ENCODE assay signal across 7 cellular contexts in the genomic region with DNA sequence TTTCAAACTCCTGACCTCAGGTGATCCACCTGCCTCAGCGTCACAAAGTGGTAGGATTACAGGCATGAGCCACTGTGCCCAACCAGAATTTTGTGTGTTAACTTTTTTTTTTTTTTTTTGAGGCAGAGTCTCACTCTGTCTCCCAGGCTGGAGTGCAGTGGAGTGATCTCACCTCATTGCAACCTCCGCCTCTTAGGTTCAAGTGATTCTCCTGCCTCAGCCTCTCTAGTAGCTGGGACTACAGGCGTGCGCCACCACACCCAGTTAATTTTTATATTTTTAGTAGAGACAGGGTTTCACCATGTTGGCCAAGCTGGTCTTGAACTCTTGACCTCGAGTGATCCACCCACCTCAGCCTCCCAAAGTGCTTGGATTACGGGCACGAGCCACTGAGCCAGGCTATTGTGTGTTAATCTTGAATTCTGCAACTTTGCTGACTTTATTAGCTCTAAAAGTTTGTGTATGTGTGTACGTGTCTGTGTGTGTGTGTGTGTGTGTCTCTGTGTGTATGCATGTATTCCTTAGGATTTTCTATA. TPM values are rescaled to one million over a fixed set of nuclear protein-coding genes. Genes with fewer than 3 reads are reported as not detected.
DNase-seq lines count a peak whose midpoint lies in the region; ATAC-seq, FAIRE-seq and TF ChIP-seq lines count a peak whose summit lies in the region.
"Not testable (repeated sequence)": the region's sequence is repeated elsewhere in the genome, so short reads cannot be mapped to it uniquely, and the experiment has no call there.

No MANE protein-coding gene starts in this region.

- not testable (repeated sequence) for H3K9me3 ChIP-seq in duodenal mucosa (ENCODE audit: control insufficient read depth in 1 of 2, low read length in 2 of 2); HepG2 (ENCODE audit: low read length); mucosa of descending colon; small intestine (ENCODE audit: control insufficient read depth, low read depth)

- H3K36me3 ChIP-seq in duodenal mucosa (ENCODE audit: control insufficient read depth in 1 of 2, insufficient read depth in 2 of 2, low read length in 2 of 2); HepG2 (replicated peaks in 1 of 2; ENCODE audit: control insufficient read depth in 1 of 2, insufficient read depth in 2 of 2, low read length in 2 of 2); mucosa of descending colon (ENCODE audit: low read depth); small intestine (ENCODE audit: control insufficient read depth in 2 of 2, insufficient read depth in 2 of 2, low read length in 2 of 2): not testable (repeated sequence)

- H3K4me3 Mint-ChIP-seq in activated naive CD8-positive, alpha-beta T cell, result not testable (repeated sequence)
- H3K4me3 Mint-ChIP-seq in neural crest cell, result peak overlapping the region; percentile 58
- H3K4me3 Mint-ChIP-seq in type B pancreatic cell, result peak overlapping the region; percentile 32

- H3K36me3 Mint-ChIP-seq in activated naive CD8-positive, alpha-beta T cell; neural crest cell (ENCODE audit: low read depth); type B pancreatic cell: not testable (repeated sequence)

- H3K9ac ChIP-seq in duodenal mucosa (ENCODE audit: low read depth in 1 of 2, low read length in 2 of 2) (peak overlapping the region in 1 of 2 donors; percentile 36), HepG2 (ENCODE audit: insufficient read depth, low read depth, low read length) (peak overlapping the region; percentile 67)

- not testable (repeated sequence) for H2AFZ ChIP-seq in HepG2 (ENCODE audit: low read length)

- CTCF ChIA-PET in HepG2 (lab: Yijun Ruan, JAX; ENCODE audit: low intra/inter-chr PET ratio, low total read pairs), result not testable (repeated sequence)

- H3K27me3 ChIP-seq in duodenal mucosa (ENCODE audit: control insufficient read depth in 1 of 2, insufficient read depth in 2 of 2, low read length in 2 of 2); HepG2 (ENCODE audit: control insufficient read depth in 1 of 2, insufficient read depth in 2 of 2, low read length in 2 of 2); small intestine (ENCODE audit: control insufficient read depth in 2 of 2, insufficient read depth in 2 of 2, low read length in 2 of 2): not testable (repeated sequence)

- H3K79me2 ChIP-seq in HepG2 (ENCODE audit: insufficient read depth, low read length), result peaks cover 37% of the 10 kb centered on the region

- BruUV-seq in HepG2 (replicated peaks; lab: Mats Ljungman, UMichigan), result not testable (repeated sequence)

- not testable (repeated sequence) for H3K27me3 Mint-ChIP-seq in activated naive CD8-positive, alpha-beta T cell; neural crest cell (ENCODE audit: low read depth); type B pancreatic cell

- POLR2A ChIA-PET in HepG2 (lab: Yijun Ruan, JAX), result interaction anchor here (0.9 to 2.5 kb wide), 11 partner anchors 10 to 61 kb away, joined by 3 to 14 read pairs (median 5); a partner anchor contains a TSS

- H3K9me3 Mint-ChIP-seq in activated naive CD8-positive, alpha-beta T cell (ENCODE audit: low read depth); neural crest cell; type B pancreatic cell: not testable (repeated sequence)

- not testable (repeated sequence) for H4K20me1 ChIP-seq in HepG2 (ENCODE audit: insufficient read depth, low read length)

- DNase-seq in HepG2 (ENCODE audit: low spot score); neural crest cell (ENCODE audit: low read depth, low spot score); type B pancreatic cell (ENCODE audit: extremely low spot score, unreplicated experiment): not testable (repeated sequence)
- DNase-seq in mucosa of descending colon, result peak; percentile 41 to 54 (median 51)
- peak; percentile 61 for DNase-seq in small intestine

- 34% methylated on average over 8 of the region's 8 CpGs for WGBS in HepG2 (ENCODE audit: low lambda C conversion rate)
- 25 to 57% (median 44%) methylated on average over 8 of the region's 8 CpGs for WGBS in small intestine, 3 donors

- not testable (repeated sequence) for FAIRE-seq in HepG2 (lab: Jason Lieb, UNC); small intestine (lab: Jason Lieb, UNC)

- not testable (repeated sequence) for H3K27ac ChIP-seq in duodenal mucosa (ENCODE audit: low read depth, low read length)
- H3K27ac ChIP-seq in HepG2 (ENCODE audit: extremely low read length, insufficient read depth, low read length) (peak overlapping the region; percentile 98), small intestine (ENCODE audit: low read depth in 1 of 2, low read length in 1 of 2) (peak overlapping the region; percentile 41 to 84)

- TF ChIP-seq POLR2A in HepG2 (IDR thresholded peaks at IDR 0.05; ENCODE audit: insufficient read depth in 1 of 2, low read depth in 2 of 2, low read length in 2 of 2), result not testable (repeated sequence)

- peak overlapping the region; percentile 14 to 42 for H3K4me3 ChIP-seq in duodenal mucosa (ENCODE audit: low read depth in 1 of 2, low read length in 2 of 2)
- H3K4me3 ChIP-seq in HepG2 (replicated peaks in 1 of 3; ENCODE audit: insufficient read depth in 1 of 3, low read depth in 2 of 3, low read length in 3 of 3), result peak overlapping the region; percentile 1 to 54 (median 11); a peak in 2 of 6 replicates
- H3K4me3 ChIP-seq in mucosa of descending colon; small intestine (ENCODE audit: low read depth in 1 of 2, low read length in 2 of 2): not testable (repeated sequence)

- intact Hi-C loops in HepG2 (cut with micrococcal nuclease; ENCODE audit: unreplicated experiment); mucosa of descending colon (cut with DNase I, micrococcal nuclease): not testable (repeated sequence)

- H3K4me1 ChIP-seq in duodenal mucosa (ENCODE audit: control insufficient read depth in 1 of 2, insufficient read depth in 2 of 2, low read length in 2 of 2) (peaks cover 21 to 30% of the 10 kb centered on the region in 2 donors), HepG2 (ENCODE audit: insufficient read depth, low read length) (peaks cover 67% of the 10 kb centered on the region), mucosa of descending colon (ENCODE audit: low read depth) (peaks cover 36% of the 10 kb centered on the region)
- H3K4me1 ChIP-seq in small intestine (ENCODE audit: control insufficient read depth in 2 of 2, insufficient read depth in 1 of 2, low read depth in 1 of 2, low read length in 1 of 2), result not testable (repeated sequence)

- not testable (repeated sequence) for ATAC-seq in HepG2, mucosa of descending colon

- TF ChIP-seq EP300 in HepG2 (IDR thresholded peaks at IDR 0.05; ENCODE audit: low read depth in 2 of 2, low read length in 2 of 2); HepG2 (CRISPR knock-in tag; IDR thresholded peaks at IDR 0.05; ENCODE audit: borderline replicate concordance): not testable (repeated sequence)

- peak overlapping the region; percentile 29 for H3K27ac Mint-ChIP-seq in activated naive CD8-positive, alpha-beta T cell
- H3K27ac Mint-ChIP-seq in neural crest cell (ENCODE audit: unreplicated experiment), result not testable (repeated sequence)
- H3K27ac Mint-ChIP-seq in type B pancreatic cell, result peak overlapping the region; percentile 68

- H3K4me2 ChIP-seq in HepG2 (ENCODE audit: low read depth, low read length), result peak overlapping the region; percentile 79

- in situ Hi-C loops in HepG2 (cut with HindIII; ENCODE audit: extremely low pct_ligation_motif_present, low pct_unique_long_range_greater_than_20kb), result not testable (repeated sequence)

- TF ChIP-seq RAD21 in HepG2 (CRISPR knock-in tag; IDR thresholded peaks at IDR 0.05), result not testable (repeated sequence)

- peaks cover 23% of the 10 kb centered on the region for H3K4me1 Mint-ChIP-seq in activated naive CD8-positive, alpha-beta T cell (ENCODE audit: low read depth)
- H3K4me1 Mint-ChIP-seq in neural crest cell, result peaks cover 22% of the 10 kb centered on the region
- not testable (repeated sequence) for H3K4me1 Mint-ChIP-seq in type B pancreatic cell (ENCODE audit: unreplicated experiment)

- TF ChIP-seq CTCF in HepG2 (CRISPR knock-in tag; IDR thresholded peaks at IDR 0.05); mucosa of descending colon (IDR thresholded peaks at IDR 0.05); neural crest cell (conservative IDR thresholded peaks at IDR 0.05); type B pancreatic cell (conservative IDR thresholded peaks at IDR 0.05): not testable (repeated sequence)

RNA-seq across cellular contexts. Expression of a gene that starts 3.2 kb away (rescaled TPM):
- total RNA-seq in HepG2 (2016; rRNA removed; fragmentation: Illumina TruSeq; extraction: Trizol) (44.9 and 109 TPM in 2 replicates), mucosa of descending colon (10 to 100 TPM; 13.4 to 34.6 (median 13.4) TPM), neural crest cell (43.3 and 43.8 TPM in 2 replicates), type B pancreatic cell (ENCODE audit: low replicate concordance) (16.0 and 31.9 TPM in 2 replicates)
- 15.0 and 17.3 TPM in 2 replicates for total RNA-seq in HepG2 (2016; cell fraction: cytosol; rRNA removed; fragmentation: Illumina TruSeq; extraction: Trizol; ENCODE audit: low read depth)
- 41.0 and 117 TPM in 2 replicates for total RNA-seq in HepG2 (2016; cell fraction: insoluble cytoplasmic fraction; rRNA removed; fragmentation: Illumina TruSeq; extraction: Trizol)
- 35.2 and 38.9 TPM in 2 replicates for total RNA-seq in HepG2 (2016; cell fraction: membrane; rRNA removed; fragmentation: Illumina TruSeq; extraction: Trizol)
- 80.6 and 90.0 TPM in 2 replicates for total RNA-seq in HepG2 (2016; cell fraction: nucleus; rRNA removed; fragmentation: Illumina TruSeq; extraction: Trizol)
- polyA plus RNA-seq in HepG2 (2011; rRNA removed) (40.4 and 47.8 TPM in 2 replicates), small intestine (10 to 100 TPM; 12.2 to 25.0 (median 16.5) TPM)
- polyA plus RNA-seq in HepG2 (2011; cell fraction: cytosol; rRNA removed), result 35.5 and 44.1 TPM in 2 replicates
- 29.5 and 32.3 TPM in 2 replicates for polyA plus RNA-seq in HepG2 (2011; cell fraction: nucleus; rRNA removed)
- polyA plus RNA-seq in HepG2 (2012), result 64.9 and 76.3 TPM in 2 replicates
- 13.3 and 16.5 TPM in 2 replicates for polyA plus RNA-seq in HepG2 (2016; cell fraction: cytosol; fragmentation: Illumina TruSeq; extraction: Trizol; ENCODE audit: low read depth)
- polyA plus RNA-seq in HepG2 (2016; cell fraction: insoluble cytoplasmic fraction; fragmentation: Illumina TruSeq; extraction: Trizol; ENCODE audit: low read depth), result 40.4 and 42.0 TPM in 2 replicates
- polyA plus RNA-seq in HepG2 (2016; cell fraction: membrane; fragmentation: Illumina TruSeq; extraction: Trizol; ENCODE audit: low read depth), result 25.2 and 28.0 TPM in 2 replicates
- 122 and 134 TPM in 2 replicates for polyA plus RNA-seq in HepG2 (2016; cell fraction: nucleus; fragmentation: Illumina TruSeq; extraction: Trizol; ENCODE audit: insufficient read depth, low read depth)
- 4.0 and 58.3 TPM in 2 replicates for polyA minus RNA-seq in HepG2 (2011; rRNA and poly(A)+ RNA removed; ENCODE audit: low replicate concordance)
- polyA minus RNA-seq in HepG2 (2011; cell fraction: cytosol; rRNA and poly(A)+ RNA removed), result 26.4 and 32.5 TPM in 2 replicates
- polyA minus RNA-seq in HepG2 (2011; cell fraction: nucleus; rRNA and poly(A)+ RNA removed), result 7.3 and 8.3 TPM in 2 replicates

RNA-seq across cellular contexts. Expression of a gene that starts 5.7 kb away (rescaled TPM):
- total RNA-seq in HepG2 (2016; rRNA removed; fragmentation: Illumina TruSeq; extraction: Trizol) (55.7 and 63.1 TPM in 2 replicates), mucosa of descending colon (10 to 100 TPM; 35.9 to 47.6 (median 39.3) TPM), neural crest cell (40.2 and 49.0 TPM in 2 replicates), type B pancreatic cell (ENCODE audit: low replicate concordance) (35.1 and 42.4 TPM in 2 replicates)
- total RNA-seq in HepG2 (2016; cell fraction: cytosol; rRNA removed; fragmentation: Illumina TruSeq; extraction: Trizol; ENCODE audit: low read depth), result 15.1 and 18.0 TPM in 2 replicates
- 55.6 and 65.9 TPM in 2 replicates for total RNA-seq in HepG2 (2016; cell fraction: insoluble cytoplasmic fraction; rRNA removed; fragmentation: Illumina TruSeq; extraction: Trizol)
- 28.2 and 32.2 TPM in 2 replicates for total RNA-seq in HepG2 (2016; cell fraction: membrane; rRNA removed; fragmentation: Illumina TruSeq; extraction: Trizol)
- total RNA-seq in HepG2 (2016; cell fraction: nucleus; rRNA removed; fragmentation: Illumina TruSeq; extraction: Trizol), result 23.2 and 25.5 TPM in 2 replicates
- polyA plus RNA-seq in HepG2 (2011; rRNA removed) (15.8 and 16.8 TPM in 2 replicates), small intestine (10 to 100 TPM; 72.2 to 77.5 (median 73.2) TPM)
- polyA plus RNA-seq in HepG2 (2011; cell fraction: cytosol; rRNA removed), result 15.3 and 20.1 TPM in 2 replicates
- 19.9 and 20.4 TPM in 2 replicates for polyA plus RNA-seq in HepG2 (2011; cell fraction: nucleus; rRNA removed)
- polyA plus RNA-seq in HepG2 (2012), result 8.8 and 11.6 TPM in 2 replicates
- 11.6 and 12.3 TPM in 2 replicates for polyA plus RNA-seq in HepG2 (2016; cell fraction: cytosol; fragmentation: Illumina TruSeq; extraction: Trizol; ENCODE audit: low read depth)
- 54.5 and 57.6 TPM in 2 replicates for polyA plus RNA-seq in HepG2 (2016; cell fraction: insoluble cytoplasmic fraction; fragmentation: Illumina TruSeq; extraction: Trizol; ENCODE audit: low read depth)
- 20.8 and 22.1 TPM in 2 replicates for polyA plus RNA-seq in HepG2 (2016; cell fraction: membrane; fragmentation: Illumina TruSeq; extraction: Trizol; ENCODE audit: low read depth)
- polyA plus RNA-seq in HepG2 (2016; cell fraction: nucleus; fragmentation: Illumina TruSeq; extraction: Trizol; ENCODE audit: insufficient read depth, low read depth), result 38.8 and 42.9 TPM in 2 replicates
- 8.1 and 30.0 TPM in 2 replicates for polyA minus RNA-seq in HepG2 (2011; rRNA and poly(A)+ RNA removed; ENCODE audit: low replicate concordance)
- polyA minus RNA-seq in HepG2 (2011; cell fraction: cytosol; rRNA and poly(A)+ RNA removed), result 2.9 TPM in 2 replicates
- polyA minus RNA-seq in HepG2 (2011; cell fraction: nucleus; rRNA and poly(A)+ RNA removed), result 4.2 and 5.5 TPM in 2 replicates

RNA-seq across cellular contexts. Expression of a gene that starts 14.4 kb away (rescaled TPM):
- 3.9 and 4.1 TPM in 2 replicates for total RNA-seq in HepG2 (2016; rRNA removed; fragmentation: Illumina TruSeq; extraction: Trizol)
- total RNA-seq in HepG2 (2016; cell fraction: cytosol; rRNA removed; fragmentation: Illumina TruSeq; extraction: Trizol; ENCODE audit: low read depth), result 1.6 and 2.4 TPM in 2 replicates
- 3.5 and 4.5 TPM in 2 replicates for total RNA-seq in HepG2 (2016; cell fraction: insoluble cytoplasmic fraction; rRNA removed; fragmentation: Illumina TruSeq; extraction: Trizol)
- 2.0 and 2.9 TPM in 2 replicates for total RNA-seq in HepG2 (2016; cell fraction: membrane; rRNA removed; fragmentation: Illumina TruSeq; extraction: Trizol)
- total RNA-seq in HepG2 (2016; cell fraction: nucleus; rRNA removed; fragmentation: Illumina TruSeq; extraction: Trizol), result 3.5 TPM in 2 replicates
- 2.4 and 4.2 TPM in 2 replicates for polyA plus RNA-seq in HepG2 (2011; rRNA removed)
- polyA plus RNA-seq in HepG2 (2011; cell fraction: cytosol; rRNA removed), result 3.6 and 24.3 TPM in 2 replicates
- polyA plus RNA-seq in HepG2 (2011; cell fraction: nucleus; rRNA removed), result 13.9 and 17.2 TPM in 2 replicates
- polyA plus RNA-seq in HepG2 (2012), result 3.3 TPM in 2 replicates
- 0.76 and 1.0 TPM in 2 replicates for polyA plus RNA-seq in HepG2 (2016; cell fraction: cytosol; fragmentation: Illumina TruSeq; extraction: Trizol; ENCODE audit: low read depth)
- polyA plus RNA-seq in HepG2 (2016; cell fraction: insoluble cytoplasmic fraction; fragmentation: Illumina TruSeq; extraction: Trizol; ENCODE audit: low read depth), result 2.9 and 4.1 TPM in 2 replicates
- polyA plus RNA-seq in HepG2 (2016; cell fraction: membrane; fragmentation: Illumina TruSeq; extraction: Trizol; ENCODE audit: low read depth), result 1.4 and 2.1 TPM in 2 replicates
- polyA plus RNA-seq in HepG2 (2016; cell fraction: nucleus; fragmentation: Illumina TruSeq; extraction: Trizol; ENCODE audit: insufficient read depth, low read depth), result 8.7 and 9.1 TPM in 2 replicates
- polyA minus RNA-seq in HepG2 (2011; rRNA and poly(A)+ RNA removed; ENCODE audit: low replicate concordance), result 6.2 and 14.2 TPM in 2 replicates
- 2.4 and 4.0 TPM in 2 replicates for polyA minus RNA-seq in HepG2 (2011; cell fraction: cytosol; rRNA and poly(A)+ RNA removed)
- 2.0 and 2.4 TPM in 2 replicates for polyA minus RNA-seq in HepG2 (2011; cell fraction: nucleus; rRNA and poly(A)+ RNA removed)
- 10 to 100 TPM in 1 of 3 donors, 1 to 10 TPM in 2; 5.2 to 12.7 (median 9.5) TPM for total RNA-seq in mucosa of descending colon
- 3.7 and 4.3 TPM in 2 replicates for total RNA-seq in neural crest cell
- polyA plus RNA-seq in small intestine, result 1 to 10 TPM; 5.8 to 9.6 (median 7.3) TPM
- 2.8 and 9.5 TPM in 2 replicates for total RNA-seq in type B pancreatic cell (ENCODE audit: low replicate concordance)

RNA-seq across cellular contexts. Expression of a gene that starts 20.9 kb away (rescaled TPM):
- total RNA-seq in HepG2 (2016; rRNA removed; fragmentation: Illumina TruSeq; extraction: Trizol), result 0.49 and 0.66 TPM in 2 replicates
- 0.09 and 0.30 TPM in 2 replicates for total RNA-seq in HepG2 (2016; cell fraction: cytosol; rRNA removed; fragmentation: Illumina TruSeq; extraction: Trizol; ENCODE audit: low read depth)
- total RNA-seq in HepG2 (2016; cell fraction: insoluble cytoplasmic fraction; rRNA removed; fragmentation: Illumina TruSeq; extraction: Trizol), result 0.18 and 0.71 TPM in 2 replicates
- 0.31 and 0.41 TPM in 2 replicates for total RNA-seq in HepG2 (2016; cell fraction: membrane; rRNA removed; fragmentation: Illumina TruSeq; extraction: Trizol)
- total RNA-seq in HepG2 (2016; cell fraction: nucleus; rRNA removed; fragmentation: Illumina TruSeq; extraction: Trizol), result 0.63 and 0.81 TPM in 2 replicates
- polyA plus RNA-seq in HepG2 (2011; rRNA removed), result 0.56 and 0.63 TPM in 2 replicates
- 0.25 and 0.27 TPM in 2 replicates for polyA plus RNA-seq in HepG2 (2011; cell fraction: cytosol; rRNA removed)
- polyA plus RNA-seq in HepG2 (2011; cell fraction: nucleus; rRNA removed), result 5.0 and 6.0 TPM in 2 replicates
- polyA plus RNA-seq in HepG2 (2012), result 0.80 and 1.1 TPM in 2 replicates
- 0.14 and 0.24 TPM in 2 replicates for polyA plus RNA-seq in HepG2 (2016; cell fraction: cytosol; fragmentation: Illumina TruSeq; extraction: Trizol; ENCODE audit: low read depth)
- 0.30 and 0.32 TPM in 2 replicates for polyA plus RNA-seq in HepG2 (2016; cell fraction: insoluble cytoplasmic fraction; fragmentation: Illumina TruSeq; extraction: Trizol; ENCODE audit: low read depth)
- polyA plus RNA-seq in HepG2 (2016; cell fraction: membrane; fragmentation: Illumina TruSeq; extraction: Trizol; ENCODE audit: low read depth), result 0.43 and 0.56 TPM in 2 replicates
- 2.4 TPM in 2 replicates for polyA plus RNA-seq in HepG2 (2016; cell fraction: nucleus; fragmentation: Illumina TruSeq; extraction: Trizol; ENCODE audit: insufficient read depth, low read depth)
- polyA minus RNA-seq in HepG2 (2011; rRNA and poly(A)+ RNA removed; ENCODE audit: low replicate concordance), result 0.28 and 27.8 TPM in 2 replicates
- polyA minus RNA-seq in HepG2 (2011; cell fraction: cytosol; rRNA and poly(A)+ RNA removed), result 0.49 and 0.88 TPM in 2 replicates
- polyA minus RNA-seq in HepG2 (2011; cell fraction: nucleus; rRNA and poly(A)+ RNA removed), result 0.25 and 0.64 TPM in 2 replicates
- total RNA-seq in mucosa of descending colon, result 10 to 100 TPM; 10.3 to 22.6 (median 14.9) TPM
- total RNA-seq in neural crest cell, result 38.7 and 39.5 TPM in 2 replicates
- 10 to 100 TPM in 1 of 3 donors, 1 to 10 TPM in 1, under 1 TPM in 1; 0.89 to 16.2 (median 1.1) TPM for polyA plus RNA-seq in small intestine
- total RNA-seq in type B pancreatic cell (ENCODE audit: low replicate concordance), result 22.2 and 31.7 TPM in 2 replicates

RNA-seq across cellular contexts. Expression of a gene that starts 33.8 kb away (rescaled TPM):
- total RNA-seq in HepG2 (2016; rRNA removed; fragmentation: Illumina TruSeq; extraction: Trizol) (0.20 and 0.35 TPM in 2 replicates), mucosa of descending colon (10 to 100 TPM in 2 of 3 donors, 1 to 10 TPM in 1; 4.5 to 37.7 (median 28.5) TPM), neural crest cell (4.2 and 4.8 TPM in 2 replicates), type B pancreatic cell (ENCODE audit: low replicate concordance) (0.76 and 31.9 TPM in 2 replicates)
- not detected in 2 replicates for total RNA-seq in HepG2 (2016; cell fraction: cytosol; rRNA removed; fragmentation: Illumina TruSeq; extraction: Trizol; ENCODE audit: low read depth)
- total RNA-seq in HepG2 (2016; cell fraction: insoluble cytoplasmic fraction; rRNA removed; fragmentation: Illumina TruSeq; extraction: Trizol), result 0.09 and 0.35 TPM in 2 replicates
- total RNA-seq in HepG2 (2016; cell fraction: membrane; rRNA removed; fragmentation: Illumina TruSeq; extraction: Trizol), result 0.06 TPM in 1 of 2 replicates, not detected in the other
- 0.37 and 0.44 TPM in 2 replicates for total RNA-seq in HepG2 (2016; cell fraction: nucleus; rRNA removed; fragmentation: Illumina TruSeq; extraction: Trizol)
- polyA plus RNA-seq in HepG2 (2011; rRNA removed) (0.20 and 0.25 TPM in 2 replicates), small intestine (10 to 100 TPM in 1 of 3 donors, 1 to 10 TPM in 1, not detected in 1; 1.6 to 35.7 TPM)
- polyA plus RNA-seq in HepG2 (2011; cell fraction: cytosol; rRNA removed), result 0.23 and 0.32 TPM in 2 replicates
- polyA plus RNA-seq in HepG2 (2011; cell fraction: nucleus; rRNA removed), result 0.80 and 0.85 TPM in 2 replicates
- polyA plus RNA-seq in HepG2 (2012), result 0.51 and 1.1 TPM in 2 replicates
- 0.08 and 0.09 TPM in 2 replicates for polyA plus RNA-seq in HepG2 (2016; cell fraction: cytosol; fragmentation: Illumina TruSeq; extraction: Trizol; ENCODE audit: low read depth)
- polyA plus RNA-seq in HepG2 (2016; cell fraction: insoluble cytoplasmic fraction; fragmentation: Illumina TruSeq; extraction: Trizol; ENCODE audit: low read depth), result 0.27 and 0.71 TPM in 2 replicates
- 0.18 and 0.36 TPM in 2 replicates for polyA plus RNA-seq in HepG2 (2016; cell fraction: membrane; fragmentation: Illumina TruSeq; extraction: Trizol; ENCODE audit: low read depth)
- 2.6 and 2.7 TPM in 2 replicates for polyA plus RNA-seq in HepG2 (2016; cell fraction: nucleus; fragmentation: Illumina TruSeq; extraction: Trizol; ENCODE audit: insufficient read depth, low read depth)
- 0.09 and 1.0 TPM in 2 replicates for polyA minus RNA-seq in HepG2 (2011; rRNA and poly(A)+ RNA removed; ENCODE audit: low replicate concordance)
- polyA minus RNA-seq in HepG2 (2011; cell fraction: cytosol; rRNA and poly(A)+ RNA removed), result 0.40 and 0.88 TPM in 2 replicates
- 0.26 and 0.50 TPM in 2 replicates for polyA minus RNA-seq in HepG2 (2011; cell fraction: nucleus; rRNA and poly(A)+ RNA removed)
